Comparison of ENCODE assay signal across 9 cellular contexts in the genomic region with DNA sequence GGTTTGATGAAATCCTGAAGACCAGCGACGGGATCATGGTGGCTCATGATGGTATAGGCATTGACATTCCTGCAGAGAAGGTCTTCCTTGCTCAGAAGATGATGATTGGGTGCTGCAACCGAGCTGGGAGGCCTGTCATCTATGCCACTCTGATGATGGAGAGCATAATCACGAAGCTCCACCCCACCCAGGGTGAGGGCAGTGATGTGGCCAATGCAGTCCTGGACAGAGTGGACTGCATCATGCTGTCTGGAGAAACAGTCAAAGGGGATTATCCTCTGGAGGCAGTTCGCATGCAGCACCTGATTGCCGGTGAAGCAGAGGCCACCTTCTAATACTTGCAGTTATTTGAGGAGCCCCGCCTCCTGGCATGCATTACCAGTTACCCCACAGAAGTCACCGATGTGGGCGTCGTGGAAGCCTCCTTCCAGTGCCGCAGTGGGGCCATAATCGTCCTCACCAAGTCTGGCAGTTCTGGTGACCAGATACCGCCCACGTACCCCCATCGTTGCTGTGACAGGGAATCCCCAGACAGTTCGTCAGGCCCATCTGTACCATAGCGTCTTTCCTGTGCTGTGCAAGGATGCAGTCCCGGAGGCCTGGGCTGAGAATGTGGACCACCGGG.
"Had no signal": no experiment of that assay in that cellular context is flagged by ENCODE, and none has a peak within 500 bp of the region (broad histone marks: within the 10 kb centered on the region; RNA-seq: fewer than 3 reads in every experiment).

No MANE protein-coding gene starts in this region.

- H3K9me3 ChIP-seq: HAP-1 had no signal

- ATAC-seq: GM23338, HCT116 had no signal

- H3K4me3 Mint-ChIP-seq: GM23338, HFFc6 had no signal

- H3K4me1 Mint-ChIP-seq: GM23338, H9 had no signal

- H3K27ac Mint-ChIP-seq: GM23338, H9, HFFc6 had no signal

- DNase-seq: GM23248, GOT3, H7, H9, HCEC 1CT, HFFc6 had no signal

- H3K36me3 ChIP-seq: HAP-1 had no signal

- H3K4me3 ChIP-seq: GM23248, GM23338, HAP-1 had no signal

- H3K4me2 ChIP-seq: GM23338 had no signal

- H2AFZ ChIP-seq: GM23248, GM23338 had no signal

- H3K4me1 ChIP-seq: HAP-1 had no signal

- H3K27ac ChIP-seq: GM23248 had no signal

- H3K9me3 Mint-ChIP-seq: HFFc6 had no signal
